Comparison of ENCODE assay signal across 8 cellular contexts in the genomic region with DNA sequence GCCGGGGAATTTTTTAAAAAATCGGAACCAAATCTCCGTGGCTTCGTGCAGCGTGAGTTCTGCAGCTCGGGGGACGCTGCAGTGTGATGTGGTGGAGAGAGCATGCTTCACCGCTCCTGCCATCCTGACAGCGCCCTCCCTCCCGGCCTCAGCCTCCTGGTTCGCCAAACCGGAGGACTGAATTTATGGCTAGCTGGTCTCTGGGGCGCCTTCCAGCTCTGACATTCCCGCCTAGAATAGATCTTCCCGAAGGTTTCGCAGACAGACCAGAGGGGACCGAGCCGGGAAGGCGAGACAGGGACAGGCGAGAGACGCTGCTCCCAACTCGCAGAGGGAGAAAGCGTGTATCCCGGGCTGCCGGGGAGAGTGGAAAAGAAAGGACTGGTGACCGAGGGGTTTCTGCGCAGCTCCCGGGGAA. TPM values are rescaled to one million over a fixed set of nuclear protein-coding genes. Genes with fewer than 3 reads are reported as not detected.
DNase-seq lines count a peak whose midpoint lies in the region; ATAC-seq, FAIRE-seq and TF ChIP-seq lines count a peak whose summit lies in the region.

No MANE protein-coding gene starts in this region.

- H2AFZ ChIP-seq in neural cell (ENCODE audit: low read depth, low read length) (no peak overlapping the region), Karpas-422 (ENCODE audit: low read length) (no peak overlapping the region)

- H3F3A ChIP-seq in neural cell (ENCODE audit: insufficient read depth, low read length, poor library complexity, severe bottlenecking), result no peaks in the 10 kb centered on the region

- no peak overlapping the region for H3K27ac ChIP-seq in neural cell (ENCODE audit: low read length)
- no peak overlapping the region for H3K27ac ChIP-seq in Karpas-422 (ENCODE audit: low read length)

- H3K9me3 Mint-ChIP-seq in activated T-cell treated with anti-CD3 and anti-CD28 coated beads, Interleukin-2, amount 50 U/mL, for 24 hours, result no peaks in the 10 kb centered on the region

- FAIRE-seq in frontal cortex (lab: Jason Lieb, UNC), result no peak

- peak overlapping the region; percentile 83 for H3K4me3 ChIP-seq in neural cell (ENCODE audit: low read length)
- H3K4me3 ChIP-seq in Karpas-422 (ENCODE audit: low read length), result no peak overlapping the region

- TF ChIP-seq RAD21 in neural cell (conservative IDR thresholded peaks at IDR 0.05), result no peak

- peaks cover 67% of the 10 kb centered on the region for H3K4me1 Mint-ChIP-seq in activated T-cell treated with anti-CD3 and anti-CD28 coated beads, Interleukin-2, amount 50 U/mL, for 24 hours (ENCODE audit: low read depth)

- peaks cover 48% of the 10 kb centered on the region for H3K27me3 ChIP-seq in neural cell (ENCODE audit: insufficient read depth, low read depth, low read length)
- no peaks in the 10 kb centered on the region for H3K27me3 ChIP-seq in Karpas-422 (ENCODE audit: low read length)

- H3K4me2 ChIP-seq in neural cell (ENCODE audit: low read length) (peak overlapping the region; percentile 46), Karpas-422 (ENCODE audit: low read depth, low read length, poor library complexity, severe bottlenecking) (no peak overlapping the region)

- peaks cover 23% of the 10 kb centered on the region for H3K27me3 Mint-ChIP-seq in activated T-cell treated with anti-CD3 and anti-CD28 coated beads, Interleukin-2, amount 50 U/mL, for 24 hours

- H4K20me1 ChIP-seq in neural cell (ENCODE audit: insufficient read depth) (no peaks in the 10 kb centered on the region), Karpas-422 (ENCODE audit: insufficient read depth, low read depth, low read length) (no peaks in the 10 kb centered on the region)

- no peak for ATAC-seq in HG03196 (IDR thresholded peaks at IDR 0.05; ENCODE audit: unreplicated experiment)

- H3K36me3 Mint-ChIP-seq in activated T-cell treated with anti-CD3 and anti-CD28 coated beads, Interleukin-2, amount 50 U/mL, for 24 hours (ENCODE audit: low read depth), result peaks cover 47% of the 10 kb centered on the region

- no peaks in the 10 kb centered on the region for H3K36me3 ChIP-seq in neural cell (ENCODE audit: insufficient read depth, low read length)
- no peaks in the 10 kb centered on the region for H3K36me3 ChIP-seq in Karpas-422 (ENCODE audit: insufficient read depth, low read length)

- TF ChIP-seq CTCF in neural cell (IDR thresholded peaks at IDR 0.05; ENCODE audit: poor library complexity, severe bottlenecking), result no peak

- H3K4me3 Mint-ChIP-seq in activated T-cell treated with anti-CD3 and anti-CD28 coated beads, Interleukin-2, amount 50 U/mL, for 24 hours, result peak overlapping the region; percentile 94

- H3K9me3 ChIP-seq in neural cell (ENCODE audit: low read length) (no peaks in the 10 kb centered on the region), Karpas-422 (ENCODE audit: low read length) (no peaks in the 10 kb centered on the region)

- peak; percentile 78 for DNase-seq in activated CD8-positive, alpha-beta memory T cell treated with anti-CD3 and anti-CD28 coated beads for 24 hours
- DNase-seq in activated CD8-positive, alpha-beta memory T cell treated with anti-CD3 and anti-CD28 coated beads, Interleukin-2, amount 50 U/mL, for 48 hours, result no peak
- peak; percentile 64 for DNase-seq in activated T-cell treated with anti-CD3 and anti-CD28 coated beads, Interleukin-2, amount 50 U/mL, for 24 hours
- DNase-seq in frontal cortex (ENCODE audit: low spot score in 2 of 2), result peak; percentile 39
- DNase-seq in Karpas-422, result no peak
- DNase-seq in NCI-H226, result no peak

- no peak for TF ChIP-seq EP300 in neural cell (conservative IDR thresholded peaks at IDR 0.05; ENCODE audit: poor library complexity, severe bottlenecking)

- H3K27ac Mint-ChIP-seq in activated T-cell treated with anti-CD3 and anti-CD28 coated beads, Interleukin-2, amount 50 U/mL, for 24 hours, result peak overlapping the region; percentile 93

- H3K4me1 ChIP-seq in Karpas-422 (ENCODE audit: low read length), result no peaks in the 10 kb centered on the region

- H3K9ac ChIP-seq in neural cell (ENCODE audit: low read length) (peak overlapping the region; percentile 54), Karpas-422 (ENCODE audit: low read length) (no peak overlapping the region)

- H3K9me2 ChIP-seq in neural cell (ENCODE audit: insufficient read depth, low read length) (no peaks in the 10 kb centered on the region), Karpas-422 (replicated peaks; ENCODE audit: insufficient read depth, low read length) (no peaks in the 10 kb centered on the region)

- H3K79me2 ChIP-seq in neural cell (replicated peaks; ENCODE audit: insufficient read depth, low read length) (no peaks in the 10 kb centered on the region), Karpas-422 (ENCODE audit: low read length) (no peaks in the 10 kb centered on the region)

TF ChIP-seq in neural cell, 6 proteins besides CTCF, POLR2A, EP300 and RAD21:
- TF ChIP-seq EZH2 (IDR thresholded peaks at IDR 0.05; ENCODE audit: borderline replicate concordance, insufficient read depth, low read length, poor library complexity, severe bottlenecking) (no peak), POLR2AphosphoS5 (IDR thresholded peaks at IDR 0.05) (no peak), SMC3 (conservative IDR thresholded peaks at IDR 0.05; ENCODE audit: poor library complexity) (no peak), MXI1 (conservative IDR thresholded peaks at IDR 0.05; ENCODE audit: poor library complexity, severe bottlenecking) (peak; percentile 3), TAF1 (IDR thresholded peaks at IDR 0.05; ENCODE audit: low read depth) (no peak)
- TF ChIP-seq, protein P1, sequence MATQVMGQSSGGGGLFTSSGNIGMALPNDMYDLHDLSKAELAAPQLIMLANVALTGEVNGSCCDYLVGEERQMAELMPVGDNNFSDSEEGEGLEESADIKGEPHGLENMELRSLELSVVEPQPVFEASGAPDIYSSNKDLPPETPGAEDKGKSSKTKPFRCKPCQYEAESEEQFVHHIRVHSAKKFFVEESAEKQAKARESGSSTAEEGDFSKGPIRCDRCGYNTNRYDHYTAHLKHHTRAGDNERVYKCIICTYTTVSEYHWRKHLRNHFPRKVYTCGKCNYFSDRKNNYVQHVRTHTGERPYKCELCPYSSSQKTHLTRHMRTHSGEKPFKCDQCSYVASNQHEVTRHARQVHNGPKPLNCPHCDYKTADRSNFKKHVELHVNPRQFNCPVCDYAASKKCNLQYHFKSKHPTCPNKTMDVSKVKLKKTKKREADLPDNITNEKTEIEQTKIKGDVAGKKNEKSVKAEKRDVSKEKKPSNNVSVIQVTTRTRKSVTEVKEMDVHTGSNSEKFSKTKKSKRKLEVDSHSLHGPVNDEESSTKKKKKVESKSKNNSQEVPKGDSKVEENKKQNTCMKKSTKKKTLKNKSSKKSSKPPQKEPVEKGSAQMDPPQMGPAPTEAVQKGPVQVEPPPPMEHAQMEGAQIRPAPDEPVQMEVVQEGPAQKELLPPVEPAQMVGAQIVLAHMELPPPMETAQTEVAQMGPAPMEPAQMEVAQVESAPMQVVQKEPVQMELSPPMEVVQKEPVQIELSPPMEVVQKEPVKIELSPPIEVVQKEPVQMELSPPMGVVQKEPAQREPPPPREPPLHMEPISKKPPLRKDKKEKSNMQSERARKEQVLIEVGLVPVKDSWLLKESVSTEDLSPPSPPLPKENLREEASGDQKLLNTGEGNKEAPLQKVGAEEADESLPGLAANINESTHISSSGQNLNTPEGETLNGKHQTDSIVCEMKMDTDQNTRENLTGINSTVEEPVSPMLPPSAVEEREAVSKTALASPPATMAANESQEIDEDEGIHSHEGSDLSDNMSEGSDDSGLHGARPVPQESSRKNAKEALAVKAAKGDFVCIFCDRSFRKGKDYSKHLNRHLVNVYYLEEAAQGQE (IDR thresholded peaks at IDR 0.05; ENCODE audit: borderline replicate concordance), result no peak

RNA-seq across cellular contexts. Expression of gene HOPX, which starts 25.9 kb away (rescaled TPM):
- 78.7 TPM for total RNA-seq in frontal cortex
- 0.62 and 2.0 TPM in 2 replicates for polyA plus RNA-seq in neural cell
- polyA minus RNA-seq in neural cell, result 0.93 TPM in 1 of 2 replicates, not detected in the other
- total RNA-seq in Karpas-422 (2014; rRNA removed; shearing (Covaris generic); ENCODE audit: low replicate concordance), result not detected in 2 replicates

Comparison
In these comparisons a context has a peak if more than half of its experiments do, and no peak if none do; other contexts are left out.
1. DNase-seq: peak in activated CD8-positive, alpha-beta memory T cell treated with anti-CD3 and anti-CD28 coated beads for 24 hours (single experiment), activated T-cell treated with anti-CD3 and anti-CD28 coated beads, Interleukin-2, amount 50 U/mL, for 24 hours (single experiment) and frontal cortex (2 of 2); none in activated CD8-positive, alpha-beta memory T cell treated with anti-CD3 and anti-CD28 coated beads, Interleukin-2, amount 50 U/mL, for 48 hours (single experiment), Karpas-422 (single experiment) and NCI-H226 (single experiment).
2. RNA of gene HOPX, which starts 25.9 kb away (total RNA-seq): 78.7 TPM in frontal cortex (single experiment); not detected in Karpas-422; every median in the first group is over 10 times any median in the second.